Comparison of ENCODE assay signal across 21 cellular contexts in the genomic region with DNA sequence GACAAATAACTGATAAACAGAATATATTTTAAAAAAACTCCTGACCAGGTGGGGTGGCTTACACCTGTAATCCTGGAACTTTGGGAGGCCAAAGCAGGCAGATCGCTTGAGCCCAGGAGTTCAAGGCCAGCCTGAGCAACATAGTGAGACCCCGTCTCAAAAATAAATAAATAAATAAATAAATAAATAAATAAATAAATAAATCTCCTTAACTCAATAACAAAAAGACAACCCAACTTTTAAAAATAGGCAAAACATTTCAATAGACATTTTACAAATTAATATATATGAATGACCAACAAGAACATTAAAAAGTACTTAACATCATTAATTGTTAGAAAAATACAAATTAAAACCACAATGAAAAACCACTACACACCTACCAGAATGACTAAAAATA. TPM values are rescaled to one million over a fixed set of nuclear protein-coding genes. Genes with fewer than 3 reads are reported as not detected.
A peak's percentile ranks its signal among the peaks of the same experiment; 100 is the strongest.
DNase-seq lines count a peak whose midpoint lies in the region; ATAC-seq, FAIRE-seq and TF ChIP-seq lines count a peak whose summit lies in the region.
"Had no signal": no experiment of that assay in that cellular context is flagged by ENCODE, and none has a peak within 500 bp of the region (broad histone marks: within the 10 kb centered on the region; RNA-seq: fewer than 3 reads in every experiment).

No MANE protein-coding gene starts in this region.

- intact Hi-C loops in esophagus muscularis mucosa (cut with DNase I): no loop called here
- intact Hi-C loops in CD8-positive, alpha-beta T cell (cut with DNase I, micrococcal nuclease): no loop called here

- no peak for TF ChIP-seq POLR2A in A549 (IDR thresholded peaks at IDR 0.05; ENCODE audit: low read length)
- no peak for TF ChIP-seq POLR2A in esophagus muscularis mucosa (IDR thresholded peaks at IDR 0.05; ENCODE audit: low read depth)

- no peak overlapping the region for H3K4me3 Mint-ChIP-seq in osteocyte (ENCODE audit: unreplicated experiment)
- no peak overlapping the region for H3K4me3 Mint-ChIP-seq in CD8-positive, alpha-beta T cell
- H3K4me3 Mint-ChIP-seq: B cell; CD4-positive, CD25-positive, alpha-beta regulatory T cell; CD8-positive, alpha-beta memory T cell had no signal

- H3K36me3 Mint-ChIP-seq in osteocyte (ENCODE audit: unreplicated experiment): peaks cover 6% of the 10 kb centered on the region
- H3K36me3 Mint-ChIP-seq in CD8-positive, alpha-beta T cell: no peaks in the 10 kb centered on the region
- H3K36me3 Mint-ChIP-seq: CD4-positive, CD25-positive, alpha-beta regulatory T cell had no signal

- H3K4me1 Mint-ChIP-seq in osteocyte (ENCODE audit: unreplicated experiment): no peaks in the 10 kb centered on the region
- H3K4me1 Mint-ChIP-seq in CD8-positive, alpha-beta T cell (ENCODE audit: low read depth): no peaks in the 10 kb centered on the region
- H3K4me1 Mint-ChIP-seq: B cell; CD4-positive, CD25-positive, alpha-beta regulatory T cell; CD8-positive, alpha-beta memory T cell had no signal

- POLR2A ChIA-PET in A549 (lab: Yijun Ruan, JAX): no interaction called here
- POLR2A ChIA-PET in CD8-positive, alpha-beta T cell (lab: Charles Lee): no interaction called here

- no peak overlapping the region for H3K4me2 ChIP-seq in A549
- H3K4me2 ChIP-seq: BLaER1 had no signal

- peaks cover 9% of the 10 kb centered on the region for H3K9me3 ChIP-seq in A549
- no peaks in the 10 kb centered on the region for H3K9me3 ChIP-seq in esophagus muscularis mucosa
- no peaks in the 10 kb centered on the region for H3K9me3 ChIP-seq in CD8-positive, alpha-beta T cell (ENCODE audit: low read length)
- H3K9me3 ChIP-seq: BLaER1, HAP-1 had no signal

- no peak for TF ChIP-seq RAD21 in A549 (conservative IDR thresholded peaks at IDR 0.05 in 1 of 2, IDR thresholded peaks at IDR 0.05 in 1 of 2)

- H3K4me1 ChIP-seq in A549 (no peaks in the 10 kb centered on the region), esophagus muscularis mucosa (peaks cover 0 to 5% (median 2%) of the 10 kb centered on the region in 4 donors)
- no peaks in the 10 kb centered on the region for H3K4me1 ChIP-seq in CD8-positive, alpha-beta T cell (ENCODE audit: insufficient read depth, low read length)
- H3K4me1 ChIP-seq: BLaER1 had no signal

- H3K4me3 ChIP-seq in A549: no peak overlapping the region
- H3K4me3 ChIP-seq in esophagus muscularis mucosa: no peak overlapping the region
- H3K4me3 ChIP-seq in CD8-positive, alpha-beta T cell (ENCODE audit: low read depth, low read length): no peak overlapping the region
- H3K4me3 ChIP-seq: BLaER1, HAP-1 had no signal

- H3K27ac Mint-ChIP-seq in osteocyte (ENCODE audit: unreplicated experiment): no peak overlapping the region
- H3K27ac Mint-ChIP-seq in CD8-positive, alpha-beta T cell: no peak overlapping the region
- H3K27ac Mint-ChIP-seq: B cell; CD4-positive, CD25-positive, alpha-beta regulatory T cell; CD8-positive, alpha-beta memory T cell had no signal

- CTCF ChIA-PET in A549 (lab: Yijun Ruan, JAX): no interaction called here
- CTCF ChIA-PET in CD8-positive, alpha-beta T cell (lab: Charles Lee): interaction anchor here (0.8 to 1.9 kb wide), 2 partner anchors 16 to 1291 kb away, joined by 3 to 5 read pairs; no protein-coding TSS in a partner anchor

- TF ChIP-seq CTCF in A549 (IDR thresholded peaks at IDR 0.05) (no peak), esophagus muscularis mucosa (IDR thresholded peaks at IDR 0.05) (no peak), osteocyte (IDR thresholded peaks at IDR 0.05) (no peak)
- TF ChIP-seq CTCF in CD8-positive, alpha-beta T cell (IDR thresholded peaks at IDR 0.05): no peak

- H3K27ac ChIP-seq in A549 (no peak overlapping the region), esophagus muscularis mucosa (replicated peaks in 1 of 4) (no peak overlapping the region)
- no peak overlapping the region for H3K27ac ChIP-seq in CD8-positive, alpha-beta T cell (ENCODE audit: low read depth, low read length)
- H3K27ac ChIP-seq: BLaER1, C4-2B had no signal

- no peaks in the 10 kb centered on the region for H3K36me3 ChIP-seq in esophagus muscularis mucosa
- H3K36me3 ChIP-seq in CD8-positive, alpha-beta T cell (ENCODE audit: insufficient read depth, low read length): no peaks in the 10 kb centered on the region
- H3K36me3 ChIP-seq: BLaER1, HAP-1 had no signal

- TF ChIP-seq EP300 in A549 (IDR thresholded peaks at IDR 0.05): no peak
- no peak for TF ChIP-seq EP300 in esophagus muscularis mucosa (IDR thresholded peaks at IDR 0.05)

- DNase-seq in A549 (ENCODE audit: low read depth in 1 of 2, low spot score in 1 of 2): no peak
- peak; percentile 14 for DNase-seq in esophagus muscularis mucosa (ENCODE audit: extremely low spot score)
- peak; percentile 3 for DNase-seq in osteocyte (ENCODE audit: extremely low spot score, unreplicated experiment)
- DNase-seq in CD8-positive, alpha-beta T cell: no peak
- DNase-seq in NK-92 (lab: John Stamatoyannopoulos, UW; ENCODE audit: unreplicated experiment): no peak
- no peak for DNase-seq in DMS114 treated with DMSO at 0.1 percent for 48 hours (lab: John Stamatoyannopoulos, UW; ENCODE audit: unreplicated experiment)
- DNase-seq: 8988T; CD4-positive, CD25-positive, alpha-beta regulatory T cell; CD8-positive, alpha-beta memory T cell; DMS 273 treated with DMSO at 0.1 percent for 48 hours; DMS53; DMS79 treated with DMSO at 0.1 percent for 48 hours; GF-D8; GOT3 had no signal

- no peak for FAIRE-seq in A549 (lab: Jason Lieb, UNC)
- FAIRE-seq: D721Med, GM12891, H54 had no signal

- H3K27me3 Mint-ChIP-seq in osteocyte (ENCODE audit: unreplicated experiment): peaks cover 5% of the 10 kb centered on the region
- peaks cover 30% of the 10 kb centered on the region for H3K27me3 Mint-ChIP-seq in CD8-positive, alpha-beta T cell (ENCODE audit: low read depth)

- H3K27me3 ChIP-seq in esophagus muscularis mucosa: no peaks in the 10 kb centered on the region
- H3K27me3 ChIP-seq in CD8-positive, alpha-beta T cell (ENCODE audit: insufficient read depth, low read length): no peaks in the 10 kb centered on the region
- H3K27me3 ChIP-seq: BLaER1 had no signal

- no peak for ATAC-seq in A549
- ATAC-seq in CD8-positive, alpha-beta T cell: no peak

- WGBS in A549 (ENCODE audit: missing lambda C conversion rate): 85% methylated on average over 2 of the region's 2 CpGs
- WGBS in esophagus muscularis mucosa: 96% methylated on average over 2 of the region's 2 CpGs

- H3K9me3 Mint-ChIP-seq in osteocyte (ENCODE audit: unreplicated experiment): peaks cover 12% of the 10 kb centered on the region
- H3K9me3 Mint-ChIP-seq in CD8-positive, alpha-beta T cell: peaks cover 6% of the 10 kb centered on the region

TF ChIP-seq in A549, 52 proteins besides CTCF, POLR2A, EP300 and RAD21:
- no peak for TF ChIP-seq NR3C1 (IDR thresholded peaks at IDR 0.05)
- peak; percentile 97 for TF ChIP-seq ZC3H11A (IDR thresholded peaks at IDR 0.05)

RNA-seq across cellular contexts. Expression of gene CAPRIN2, which starts 56.2 kb away (rescaled TPM):
- polyA plus RNA-seq in A549 (2011; rRNA removed) (26.2 and 31.6 TPM in 2 replicates), A549 (2017; fragmentation: RNase III; extraction: RNeasy Plus Mini Kit Qiagen cat#74134 plus additional on column Dnase treatment) (23.1 to 25.0 TPM (median 24.2 TPM) in 3 replicates)
- polyA plus RNA-seq in A549 (2012; cell fraction: cytosol; rRNA removed): 8.2 and 8.9 TPM in 2 replicates
- 17.7 and 32.2 TPM in 2 replicates for polyA plus RNA-seq in A549 (2012; cell fraction: nucleus; rRNA removed)
- polyA minus RNA-seq in A549 (2011; rRNA and poly(A)+ RNA removed): 12.0 and 14.0 TPM in 2 replicates
- total RNA-seq in esophagus muscularis mucosa (10 to 100 TPM; 21.5 to 44.4 (median 27.9) TPM), osteocyte (31.2 and 35.8 TPM in 2 replicates)
- total RNA-seq in CD8-positive, alpha-beta T cell: 10 to 100 TPM; 16.2 to 17.4 TPM

Comparison
In these comparisons a context has a peak if more than half of its experiments do, and no peak if none do; other contexts are left out.
1. DNase-seq: peak in esophagus muscularis mucosa (single experiment) and osteocyte (single experiment); none in A549 (0 of 2), CD8-positive, alpha-beta T cell (0 of 7), NK-92 (single experiment) and DMS114 treated with DMSO at 0.1 percent for 48 hours (single experiment).